ENCODE assay signal across 26 cellular contexts in genomic region chr13:110820311-110820710, GRCh38.
DNase-seq lines count a peak whose midpoint lies in the region; ATAC-seq and TF ChIP-seq lines count a peak whose summit lies in the region.
"Had no signal": no experiment of that assay in that cellular context is flagged by ENCODE, and none has a peak within 500 bp of the region (broad histone marks: within the 10 kb centered on the region; RNA-seq: fewer than 3 reads in every experiment).

No MANE protein-coding gene starts in this region.

- H3K9ac ChIP-seq in endodermal cell (ENCODE audit: extremely low read depth, low read length, poor library complexity, severe bottlenecking), result no peak overlapping the region

- WGBS in endodermal cell (ENCODE audit: insufficient coverage in 1 of 2, insufficient read length in 1 of 2), 2 experiments, result 70 to 72% methylated on average over 5 to 9 of the region's 9 CpGs
- WGBS in aorta, 2 donors, result 81 to 86% methylated on average over 9 of the region's 9 CpGs

- peaks cover 10% of the 10 kb centered on the region for H3K4me1 Mint-ChIP-seq in osteocyte (ENCODE audit: unreplicated experiment)
- H3K4me1 Mint-ChIP-seq in endodermal cell, result peaks cover 3% of the 10 kb centered on the region

- no peak overlapping the region for H3K4me3 Mint-ChIP-seq in osteocyte (ENCODE audit: unreplicated experiment)
- no peak overlapping the region for H3K4me3 Mint-ChIP-seq in endodermal cell
- H3K4me3 Mint-ChIP-seq: activated B cell treated with CpG ODN at 0.5 μM for 24 hours; activated CD8-positive, alpha-beta T cell treated with anti-CD3 and anti-CD28 coated beads for 36 hours; activated naive CD4-positive, alpha-beta T cell treated with anti-CD3 and anti-CD28 coated beads, Interleukin-2, amount 50 U/mL, for 24 hours; activated T-cell treated with anti-CD3 and anti-CD28 coated beads, Interleukin-2, amount 50 U/mL, for 4 hours; natural killer cell; T-helper 2 cell treated with Interferon-gamma antibody and Interleukin-4, amounts not matched to agents 5 μg/mL and 100 μg/mL, for 36 hours had no signal

- H3K36me3 Mint-ChIP-seq in osteocyte (ENCODE audit: unreplicated experiment) (no peaks in the 10 kb centered on the region), endodermal cell (ENCODE audit: low read depth) (no peaks in the 10 kb centered on the region)
- H3K36me3 Mint-ChIP-seq: activated naive CD4-positive, alpha-beta T cell treated with anti-CD3 and anti-CD28 coated beads, Interleukin-2, amount 50 U/mL, for 24 hours; natural killer cell had no signal

- no peaks in the 10 kb centered on the region for H3K9me3 Mint-ChIP-seq in osteocyte (ENCODE audit: unreplicated experiment)
- peaks cover 4% of the 10 kb centered on the region for H3K9me3 Mint-ChIP-seq in endodermal cell
- H3K9me3 Mint-ChIP-seq: activated B cell treated with CpG ODN at 0.5 μM for 24 hours; activated CD8-positive, alpha-beta T cell treated with anti-CD3 and anti-CD28 coated beads for 36 hours; activated naive CD4-positive, alpha-beta T cell treated with anti-CD3 and anti-CD28 coated beads, Interleukin-2, amount 50 U/mL, for 24 hours; activated T-cell treated with anti-CD3 and anti-CD28 coated beads, Interleukin-2, amount 50 U/mL, for 4 hours; natural killer cell; T-helper 2 cell treated with Interferon-gamma antibody and Interleukin-4, amounts not matched to agents 5 μg/mL and 100 μg/mL, for 36 hours had no signal

- intact Hi-C loops in aorta (cut with DNase I), result no loop called here

- H3K27ac Mint-ChIP-seq in osteocyte (ENCODE audit: unreplicated experiment) (no peak overlapping the region), endodermal cell (no peak overlapping the region)
- H3K27ac Mint-ChIP-seq: activated B cell treated with CpG ODN at 0.5 μM for 24 hours; activated CD8-positive, alpha-beta T cell treated with anti-CD3 and anti-CD28 coated beads for 36 hours; activated naive CD4-positive, alpha-beta T cell treated with anti-CD3 and anti-CD28 coated beads, Interleukin-2, amount 50 U/mL, for 24 hours; natural killer cell; T-helper 2 cell treated with Interferon-gamma antibody and Interleukin-4, amounts not matched to agents 5 μg/mL and 100 μg/mL, for 36 hours had no signal

- DNase-seq in H7, result peak; percentile 53
- DNase-seq in NCI-H146 (lab: John Stamatoyannopoulos, UW), result peak; percentile 91
- peak; percentile 91 for DNase-seq in NCI-H510A treated with DMSO at 0.1 percent for 48 hours (lab: John Stamatoyannopoulos, UW)
- peak; percentile 44 for DNase-seq in osteocyte (ENCODE audit: extremely low spot score, unreplicated experiment)
- DNase-seq in endodermal cell, result no peak
- DNase-seq in aorta, result no peak
- DNase-seq in NOMO-1 treated with dmso at 0.1 percent for 144 hours (lab: John Stamatoyannopoulos, UW; ENCODE audit: unreplicated experiment), result no peak
- DNase-seq: activated B cell treated with CpG ODN at 0.5 μM for 24 hours; activated CD8-positive, alpha-beta T cell treated with anti-CD3 and anti-CD28 coated beads for 36 hours; activated T-cell treated with anti-CD3 and anti-CD28 coated beads, Interleukin-2, amount 50 U/mL, for 4 hours; Caco-2; effector memory CD4-positive, alpha-beta T cell; esophagus squamous epithelium; GDM1; KBM-7; left colon; MV-4-11; natural killer cell; NCI-H524 treated with DMSO at 0.1 percent for 48 hours; PC-9; posterior cingulate gyrus; stimulated activated CD4-positive, alpha-beta T cell treated with anti-CD3 and anti-CD28 coated beads, Interleukin-1b, Interleukin-23, amount 100 ng/mL, for 48 hours; stimulated activated naive CD4-positive, alpha-beta T cell had no signal

- no peak overlapping the region for H3K4me3 ChIP-seq in H7 (ENCODE audit: insufficient read depth, low read depth, low read length)
- H3K4me3 ChIP-seq in endodermal cell (ENCODE audit: low read length), result no peak overlapping the region
- no peak overlapping the region for H3K4me3 ChIP-seq in aorta (ENCODE audit: low read length in 2 of 2)
- H3K4me3 ChIP-seq: esophagus squamous epithelium, PC-9, tibial artery had no signal

- TF ChIP-seq CTCF in osteocyte (IDR thresholded peaks at IDR 0.05), result no peak
- no peak for TF ChIP-seq CTCF in endodermal cell (conservative IDR thresholded peaks at IDR 0.05)

- H3K9me3 ChIP-seq in endodermal cell (ENCODE audit: control insufficient read depth, low read length), result no peaks in the 10 kb centered on the region
- H3K9me3 ChIP-seq in aorta (ENCODE audit: control insufficient read depth, low read length), result no peaks in the 10 kb centered on the region
- H3K9me3 ChIP-seq: Caco-2, esophagus squamous epithelium, tibial artery had no signal

- no peak overlapping the region for H3K27ac ChIP-seq in endodermal cell (ENCODE audit: low read depth, low read length)
- no peak overlapping the region for H3K27ac ChIP-seq in aorta (ENCODE audit: low read depth in 1 of 2, low read length in 2 of 2)
- H3K27ac ChIP-seq: esophagus squamous epithelium, PC-9, tibial artery had no signal

- H3K27me3 ChIP-seq in H7 (ENCODE audit: control insufficient read depth, insufficient read depth, low read length) (no peaks in the 10 kb centered on the region), endodermal cell (ENCODE audit: control insufficient read depth, insufficient read depth, low read length, poor library complexity, severe bottlenecking) (no peaks in the 10 kb centered on the region), aorta (ENCODE audit: control insufficient read depth in 1 of 2, insufficient read depth in 2 of 2, low read length in 1 of 2) (no peaks in the 10 kb centered on the region)
- H3K27me3 ChIP-seq: esophagus squamous epithelium, tibial artery had no signal

- H3K4me1 ChIP-seq in endodermal cell (ENCODE audit: control insufficient read depth, insufficient read depth, low read length), result no peaks in the 10 kb centered on the region
- H3K4me1 ChIP-seq in aorta (ENCODE audit: control insufficient read depth in 1 of 2, insufficient read depth in 2 of 2, low read length in 2 of 2), result no peaks in the 10 kb centered on the region

- H3K36me3 ChIP-seq in H7 (replicated peaks; ENCODE audit: control insufficient read depth, insufficient read depth, low read length), result no peaks in the 10 kb centered on the region
- H3K36me3 ChIP-seq in endodermal cell (ENCODE audit: control insufficient read depth, insufficient read depth, low read length), result no peaks in the 10 kb centered on the region
- H3K36me3 ChIP-seq in aorta (ENCODE audit: control insufficient read depth in 1 of 2, insufficient read depth in 2 of 2, low read length in 1 of 2), result no peaks in the 10 kb centered on the region
- H3K36me3 ChIP-seq: esophagus squamous epithelium, tibial artery had no signal

- no peak for ATAC-seq in aorta (ENCODE audit: low FRiP score)
- ATAC-seq: activated T-cell treated with anti-CD3 and anti-CD28 coated beads, Interleukin-2, amount 50 U/mL, for 4 hours; left colon; natural killer cell had no signal

- H3K27me3 Mint-ChIP-seq in osteocyte (ENCODE audit: unreplicated experiment) (no peaks in the 10 kb centered on the region), endodermal cell (ENCODE audit: insufficient read depth) (no peaks in the 10 kb centered on the region)
- H3K27me3 Mint-ChIP-seq: activated naive CD4-positive, alpha-beta T cell treated with anti-CD3 and anti-CD28 coated beads, Interleukin-2, amount 50 U/mL, for 24 hours had no signal

Comparison
In these comparisons a context has a peak if more than half of its experiments do, and no peak if none do; other contexts are left out.
1. DNase-seq: peak in H7 (single experiment), NCI-H146 (single experiment), NCI-H510A treated with DMSO at 0.1 percent for 48 hours (single experiment) and osteocyte (single experiment); none in endodermal cell (single experiment), aorta (0 of 2) and NOMO-1 treated with dmso at 0.1 percent for 144 hours (single experiment).